42 cellular contexts compared by ENCODE assay signal in genomic region chr19:8056533-8056932, GRCh38. TPM values are rescaled to one million over a fixed set of nuclear protein-coding genes. Genes with fewer than 3 reads are reported as not detected.
DNase-seq lines count a peak whose midpoint lies in the region; ATAC-seq, FAIRE-seq and TF ChIP-seq lines count a peak whose summit lies in the region.
"Had no signal": no experiment of that assay in that cellular context is flagged by ENCODE, and none has a peak within 500 bp of the region (broad histone marks: within the 10 kb centered on the region; RNA-seq: fewer than 3 reads in every experiment).

No MANE protein-coding gene starts in this region.

- H3K27ac Mint-ChIP-seq in WTC11 (no peak overlapping the region), endodermal cell (no peak overlapping the region)
- H3K27ac Mint-ChIP-seq: B cell; CD14-positive monocyte; CD4-positive, alpha-beta memory T cell; CD4-positive, alpha-beta T cell; CD4-positive, CD25-positive, alpha-beta regulatory T cell; CD8-positive, alpha-beta T cell had no signal

- no peak for TF ChIP-seq RAD21 in K562 (CRISPR knock-in tag; conservative IDR thresholded peaks at IDR 0.05 in 1 of 2, IDR thresholded peaks at IDR 0.05 in 1 of 2)

- H3K4me2 ChIP-seq in K562 (ENCODE audit: insufficient read depth, low read length) (no peak overlapping the region), neuronal stem cell (ENCODE audit: insufficient read depth, low read length, poor library complexity, severe bottlenecking) (no peak overlapping the region), trophoblast cell (ENCODE audit: low read length) (no peak overlapping the region), MM.1S (ENCODE audit: low read depth, low read length) (no peak overlapping the region)
- H3K4me2 ChIP-seq: A549; BLaER1; BLaER1 treated with 17β-estradiol and CSF1 and Interleukin-3, amounts not matched to agents 10 nM and 100 nM had no signal

- H3K9me3 ChIP-seq in K562 (replicated peaks; ENCODE audit: control insufficient read depth, insufficient read depth, low read depth, low read length) (no peaks in the 10 kb centered on the region), neuronal stem cell (replicated peaks in 1 of 2; ENCODE audit: control insufficient read depth in 2 of 2, insufficient read depth in 1 of 2, low read depth in 1 of 2, low read length in 2 of 2) (no peaks in the 10 kb centered on the region), trophoblast cell (ENCODE audit: insufficient read depth, low read depth, low read length) (no peaks in the 10 kb centered on the region), MM.1S (replicated peaks; ENCODE audit: insufficient read depth, low read length) (no peaks in the 10 kb centered on the region), endodermal cell (ENCODE audit: control insufficient read depth, low read length) (no peaks in the 10 kb centered on the region)
- H3K9me3 ChIP-seq: A549; BE2C; BLaER1; BLaER1 treated with 17β-estradiol and CSF1 and Interleukin-3, amounts not matched to agents 10 nM and 100 nM; Caco-2 had no signal

- H2BK5ac ChIP-seq in neuronal stem cell (ENCODE audit: low read length) (peak overlapping the region; percentile 3), trophoblast cell (ENCODE audit: low read depth, low read length, poor library complexity) (no peak overlapping the region)

- no peak overlapping the region for H2BK120ac ChIP-seq in neuronal stem cell (ENCODE audit: low read depth, low read length)
- H2BK120ac ChIP-seq in trophoblast cell (ENCODE audit: insufficient read depth, low read length, poor library complexity), result no peak overlapping the region

- no peaks in the 10 kb centered on the region for H3K79me1 ChIP-seq in neuronal stem cell (ENCODE audit: low read depth, low read length)
- H3K79me1 ChIP-seq in trophoblast cell (ENCODE audit: low read length), result no peaks in the 10 kb centered on the region

- no TSS peak for BruUV-seq in K562 (replicated peaks; lab: Mats Ljungman, UMichigan)

- H3K9me3 Mint-ChIP-seq in WTC11, result no peaks in the 10 kb centered on the region
- H3K9me3 Mint-ChIP-seq in endodermal cell, result no peaks in the 10 kb centered on the region
- H3K9me3 Mint-ChIP-seq: CD14-positive monocyte; CD4-positive, alpha-beta memory T cell; CD4-positive, alpha-beta T cell; CD8-positive, alpha-beta memory T cell; CD8-positive, alpha-beta T cell had no signal

- in situ Hi-C loops in K562 (cut with MboI), result no loop called here

- no peaks in the 10 kb centered on the region for H3K79me2 ChIP-seq in K562 (ENCODE audit: control insufficient read depth, insufficient read depth, low read length)
- H3K79me2 ChIP-seq in trophoblast cell (ENCODE audit: control insufficient read depth, insufficient read depth, low read length, poor library complexity), result no peaks in the 10 kb centered on the region
- no peaks in the 10 kb centered on the region for H3K79me2 ChIP-seq in MM.1S (ENCODE audit: low read length)

- H3K4me3 ChIP-seq in K562 (no peak overlapping the region), neuronal stem cell (ENCODE audit: low read length in 2 of 2) (no peak overlapping the region), trophoblast cell (ENCODE audit: low read depth, low read length) (no peak overlapping the region), MM.1S (ENCODE audit: low read length) (no peak overlapping the region), endodermal cell (ENCODE audit: low read length) (no peak overlapping the region), foreskin fibroblast (ENCODE audit: low read depth in 1 of 2, low read length in 2 of 2) (no peak overlapping the region)
- H3K4me3 ChIP-seq: A549; BLaER1; BLaER1 treated with 17β-estradiol and CSF1 and Interleukin-3, amounts not matched to agents 10 nM and 100 nM had no signal

- FAIRE-seq in K562 (lab: Jason Lieb, UNC), result no peak
- FAIRE-seq: A204.1, A549, D721Med had no signal

- peaks cover 9% of the 10 kb centered on the region for H3K27me3 Mint-ChIP-seq in WTC11 (ENCODE audit: low read depth)
- H3K27me3 Mint-ChIP-seq in endodermal cell (ENCODE audit: insufficient read depth), result no peaks in the 10 kb centered on the region
- H3K27me3 Mint-ChIP-seq: B cell; CD4-positive, alpha-beta memory T cell; CD4-positive, alpha-beta T cell; CD4-positive, CD25-positive, alpha-beta regulatory T cell; CD8-positive, alpha-beta memory T cell had no signal

- no peak for DNase-seq in WTC11 (ENCODE audit: low spot score)
- DNase-seq in K562 (ENCODE audit: extremely low read depth in 1 of 4, low spot score in 3 of 4), result no peak
- no peak for DNase-seq in neuronal stem cell (ENCODE audit: low spot score)
- DNase-seq in trophoblast cell, result no peak
- no peak for DNase-seq in NAMALWA (ENCODE audit: low spot score)
- DNase-seq in MM.1S, result no peak
- DNase-seq in endodermal cell, result no peak
- DNase-seq in foreskin fibroblast, result no peak
- DNase-seq: 8988T; ACHN; AML-193; BE2C; C1 segment of cervical spinal cord; Caco-2; Calu3; CD4-positive, alpha-beta memory T cell; CD4-positive, alpha-beta T cell; CD4-positive, CD25-positive, alpha-beta regulatory T cell; CD8-positive, alpha-beta memory T cell; CD8-positive, alpha-beta T cell; COR-L47; DMS 273 treated with DMSO at 0.1 percent for 48 hours; DMS153; DMS53; DMS79; DMS79 treated with DMSO at 0.1 percent for 48 hours; DND-41; EL had no signal

- H3F3A ChIP-seq in MM.1S (ENCODE audit: insufficient read depth, low read length), result no peaks in the 10 kb centered on the region; the same call in 1 of the 2 replicates

- H3K14ac ChIP-seq in neuronal stem cell (ENCODE audit: low read length) (peak overlapping the region; percentile 56), trophoblast cell (ENCODE audit: low read length) (no peak overlapping the region)

- no peaks in the 10 kb centered on the region for H3K9me2 ChIP-seq in MM.1S (replicated peaks; ENCODE audit: insufficient read depth, low read length)

- H3K9ac ChIP-seq in K562 (ENCODE audit: insufficient read depth in 1 of 2, low read depth in 2 of 2, low read length in 2 of 2), result no peak overlapping the region
- no peak overlapping the region for H3K9ac ChIP-seq in neuronal stem cell (ENCODE audit: low read depth, low read length, poor library complexity)
- H3K9ac ChIP-seq in trophoblast cell (ENCODE audit: low read length), result peak overlapping the region; percentile 2
- no peak overlapping the region for H3K9ac ChIP-seq in MM.1S (ENCODE audit: low read length)
- no peak overlapping the region for H3K9ac ChIP-seq in endodermal cell (ENCODE audit: extremely low read depth, low read length, poor library complexity, severe bottlenecking)
- H3K9ac ChIP-seq: BLaER1; BLaER1 treated with 17β-estradiol and CSF1 and Interleukin-3, amounts not matched to agents 10 nM and 100 nM had no signal

- H4K20me1 ChIP-seq in K562 (replicated peaks; ENCODE audit: control insufficient read depth, insufficient read depth, low read length), result no peaks in the 10 kb centered on the region
- no peaks in the 10 kb centered on the region for H4K20me1 ChIP-seq in MM.1S (ENCODE audit: insufficient read depth, low read length)
- H4K20me1 ChIP-seq: BLaER1; BLaER1 treated with 17β-estradiol and CSF1 and Interleukin-3, amounts not matched to agents 10 nM and 100 nM had no signal

- H2AK5ac ChIP-seq in neuronal stem cell (ENCODE audit: low read depth, low read length) (no peak overlapping the region), trophoblast cell (ENCODE audit: low read length) (no peak overlapping the region)

- CTCF ChIA-PET in WTC11 (lab: Charles Lee), result interaction anchor here (1.2 to 2.7 kb wide), 2 partner anchors 54 to 112 kb away, joined by 9 to 10 read pairs; no protein-coding TSS in a partner anchor
- CTCF ChIA-PET in K562 (lab: Yijun Ruan, JAX; ENCODE audit: low intra/inter-chr PET ratio), result no interaction called here

- intact Hi-C loops in K562 (cut with micrococcal nuclease), result no loop called here

- no peak overlapping the region for H3K4ac ChIP-seq in neuronal stem cell (ENCODE audit: low read length)
- no peak overlapping the region for H3K4ac ChIP-seq in trophoblast cell (ENCODE audit: low read depth, low read length)

- no peak overlapping the region for H2AFZ ChIP-seq in K562 (ENCODE audit: low read depth, low read length)
- no peak overlapping the region for H2AFZ ChIP-seq in neuronal stem cell (ENCODE audit: low read length)
- no peak overlapping the region for H2AFZ ChIP-seq in trophoblast cell (ENCODE audit: insufficient read depth, low read length, poor library complexity)
- no peak overlapping the region for H2AFZ ChIP-seq in MM.1S (ENCODE audit: low read length)

- TF ChIP-seq CTCF in WTC11 (IDR thresholded peaks at IDR 0.05) (no peak), K562 (IDR thresholded peaks at IDR 0.05 in 2 of 3, conservative IDR thresholded peaks at IDR 0.05 in 1 of 3; ENCODE audit: insufficient read depth in 2 of 3, low read depth in 1 of 3, low read length in 3 of 3) (no peak), MM.1S (IDR thresholded peaks at IDR 0.05; ENCODE audit: low read length) (no peak), endodermal cell (conservative IDR thresholded peaks at IDR 0.05) (no peak), foreskin fibroblast (IDR thresholded peaks at IDR 0.05; ENCODE audit: low read depth, low read length) (no peak)

- H2BK12ac ChIP-seq in neuronal stem cell (ENCODE audit: low read length) (peak overlapping the region; percentile 30), trophoblast cell (ENCODE audit: low read length) (no peak overlapping the region)

- ATAC-seq in WTC11 (no peak), K562 (no peak)
- ATAC-seq: A549; CD8-positive, alpha-beta T cell had no signal

- H4K8ac ChIP-seq in neuronal stem cell (ENCODE audit: low read depth, low read length) (no peak overlapping the region), trophoblast cell (ENCODE audit: low read depth, low read length) (no peak overlapping the region)

- H3K4me1 ChIP-seq in K562 (replicated peaks in 1 of 2; ENCODE audit: control insufficient read depth in 2 of 2, insufficient read depth in 2 of 2, low read length in 2 of 2) (peaks cover 9 to 18% of the 10 kb centered on the region in 2 experiments; a peak in 4 of 5 replicates), neuronal stem cell (ENCODE audit: control insufficient read depth in 2 of 2, insufficient read depth in 1 of 2, low read depth in 1 of 2, low read length in 2 of 2) (peaks cover 0 to 16% of the 10 kb centered on the region in 2 donors), trophoblast cell (ENCODE audit: control insufficient read depth in 1 of 2, insufficient read depth in 2 of 2, low read length in 2 of 2) (no peaks in the 10 kb centered on the region), MM.1S (ENCODE audit: low read length) (peaks cover 9% of the 10 kb centered on the region; the same call in 1 of the 2 replicates), endodermal cell (ENCODE audit: control insufficient read depth, insufficient read depth, low read length) (no peaks in the 10 kb centered on the region)
- H3K4me1 ChIP-seq: A549, BE2C, Caco-2 had no signal

- H3K4me1 Mint-ChIP-seq in WTC11 (peaks cover 17% of the 10 kb centered on the region), endodermal cell (peaks cover 13% of the 10 kb centered on the region)

- H3K27me3 ChIP-seq in K562 (ENCODE audit: control insufficient read depth in 2 of 2, insufficient read depth in 2 of 2, low read length in 2 of 2), result no peaks in the 10 kb centered on the region
- H3K27me3 ChIP-seq in neuronal stem cell (ENCODE audit: control insufficient read depth in 3 of 3, insufficient read depth in 3 of 3, low read depth in 1 of 3, low read length in 3 of 3), result peaks cover 0 to 7% (median 0%) of the 10 kb centered on the region in 3 experiments
- H3K27me3 ChIP-seq in trophoblast cell (ENCODE audit: insufficient read depth, low read length), result no peaks in the 10 kb centered on the region
- peaks cover 68% of the 10 kb centered on the region for H3K27me3 ChIP-seq in MM.1S (replicated peaks; ENCODE audit: insufficient read depth, low read length)
- H3K27me3 ChIP-seq in endodermal cell (ENCODE audit: control insufficient read depth, insufficient read depth, low read length, poor library complexity, severe bottlenecking), result no peaks in the 10 kb centered on the region
- H3K27me3 ChIP-seq: BE2C; BLaER1; BLaER1 treated with 17β-estradiol and CSF1 and Interleukin-3, amounts not matched to agents 10 nM and 100 nM had no signal

- H3K27ac ChIP-seq in K562 (ENCODE audit: extremely low read depth, low read depth, low read length) (no peak overlapping the region), neuronal stem cell (replicated peaks; ENCODE audit: low read length) (no peak overlapping the region), trophoblast cell (ENCODE audit: low read depth, low read length) (no peak overlapping the region), MM.1S (ENCODE audit: low read length) (no peak overlapping the region), endodermal cell (ENCODE audit: low read depth, low read length) (no peak overlapping the region)
- H3K27ac ChIP-seq: 22Rv1; A549; BLaER1; BLaER1 treated with 17β-estradiol and CSF1 and Interleukin-3, amounts not matched to agents 10 nM and 100 nM; C4-2B had no signal

- H3K36me3 Mint-ChIP-seq in WTC11 (no peaks in the 10 kb centered on the region), endodermal cell (ENCODE audit: low read depth) (peaks cover 6% of the 10 kb centered on the region)
- H3K36me3 Mint-ChIP-seq: CD14-positive monocyte; CD4-positive, alpha-beta memory T cell; CD4-positive, CD25-positive, alpha-beta regulatory T cell; CD8-positive, alpha-beta memory T cell; CD8-positive, alpha-beta T cell had no signal

- no peaks in the 10 kb centered on the region for H3K9me1 ChIP-seq in K562 (ENCODE audit: control insufficient read depth, insufficient read depth, low read length)

- 58% methylated on average over 4 of the region's 4 CpGs for WGBS in K562 (ENCODE audit: insufficient coverage, low coverage, missing lambda C conversion rate)
- no CpG with 5 or more reads among the region's 4 CpGs for WGBS in neuronal stem cell (ENCODE audit: extremely low coverage in 2 of 2, insufficient read length in 2 of 2, insufficient replicate concordance in 1 of 2), 2 donors
- no CpG with 5 or more reads among the region's 4 CpGs for WGBS in trophoblast cell (ENCODE audit: extremely low coverage, insufficient coverage, insufficient read length)
- WGBS in endodermal cell (ENCODE audit: insufficient coverage in 1 of 2, insufficient read length in 1 of 2), 2 experiments, result 91 to 95% methylated on average over 4 of the region's 4 CpGs

- H3K23ac ChIP-seq in neuronal stem cell (ENCODE audit: low read depth, low read length, poor library complexity) (no peak overlapping the region), trophoblast cell (ENCODE audit: low read length) (no peak overlapping the region)

- POLR2A ChIA-PET in WTC11 (lab: Charles Lee), result no interaction called here
- POLR2A ChIA-PET in K562 (lab: Yijun Ruan, JAX), result interaction anchor here (0.6 to 1.7 kb wide), 4 partner anchors 10 to 225 kb away, joined by 3 to 4 read pairs (median 3); no protein-coding TSS in a partner anchor

- H4K12ac ChIP-seq in trophoblast cell (ENCODE audit: low read depth, low read length), result no peak overlapping the region

- peak overlapping the region; percentile 58 for H2BK15ac ChIP-seq in neuronal stem cell (ENCODE audit: low read length)

- no peak overlapping the region for H3K4me3 Mint-ChIP-seq in WTC11
- no peak overlapping the region for H3K4me3 Mint-ChIP-seq in endodermal cell
- H3K4me3 Mint-ChIP-seq: B cell; CD14-positive monocyte; CD4-positive, alpha-beta memory T cell; CD4-positive, alpha-beta T cell; CD4-positive, CD25-positive, alpha-beta regulatory T cell; CD8-positive, alpha-beta memory T cell; CD8-positive, alpha-beta T cell had no signal

- TF ChIP-seq EP300 in K562 (IDR thresholded peaks at IDR 0.05; ENCODE audit: low read length), result no peak

- H4K91ac ChIP-seq in neuronal stem cell (ENCODE audit: low read depth, low read length, poor library complexity), result no peak overlapping the region
- no peak overlapping the region for H4K91ac ChIP-seq in trophoblast cell (ENCODE audit: low read depth, low read length)

- TF ChIP-seq POLR2A in K562 (conservative IDR thresholded peaks at IDR 0.05), result no peak

- H3K18ac ChIP-seq in neuronal stem cell (ENCODE audit: low read length) (peak overlapping the region; percentile 64), trophoblast cell (ENCODE audit: low read length) (no peak overlapping the region)

- no peaks in the 10 kb centered on the region for H3K36me3 ChIP-seq in K562 (ENCODE audit: control insufficient read depth, insufficient read depth, low read length)
- H3K36me3 ChIP-seq in neuronal stem cell (replicated peaks in 1 of 2; ENCODE audit: control insufficient read depth in 2 of 2, insufficient read depth in 2 of 2, low read length in 2 of 2), result no peaks in the 10 kb centered on the region
- no peaks in the 10 kb centered on the region for H3K36me3 ChIP-seq in trophoblast cell (ENCODE audit: control insufficient read depth in 1 of 2, insufficient read depth in 2 of 2, low read length in 2 of 2)
- no peaks in the 10 kb centered on the region for H3K36me3 ChIP-seq in MM.1S (replicated peaks; ENCODE audit: insufficient read depth, low read length)
- no peaks in the 10 kb centered on the region for H3K36me3 ChIP-seq in endodermal cell (ENCODE audit: control insufficient read depth, insufficient read depth, low read length)
- H3K36me3 ChIP-seq: BE2C; BLaER1; BLaER1 treated with 17β-estradiol and CSF1 and Interleukin-3, amounts not matched to agents 10 nM and 100 nM had no signal

RNA-seq across cellular contexts. Expression of gene CCL25, which starts 4.0 kb away (rescaled TPM):
- total RNA-seq in WTC11 (2021), result 0.53 TPM in 1 of 3 replicates, not detected in the others
- not detected in 2 replicates for total RNA-seq in K562 (2011; cell fraction: chromatin; rRNA removed; ENCODE audit: low replicate concordance)
- not detected in 2 replicates for total RNA-seq in K562 (2011; cell fraction: nucleolus; rRNA removed)
- not detected in 2 replicates for total RNA-seq in K562 (2011; cell fraction: nucleoplasm; rRNA removed)
- not detected in 2 replicates for total RNA-seq in K562 (2014; rRNA removed)
- not detected in 2 replicates for total RNA-seq in K562 (2014; rRNA removed; fragmentation: Illumina TruSeq; extraction: Trizol)
- total RNA-seq in K562 (2015; rRNA removed; fragmentation: Illumina TruSeq; extraction: Trizol), result not detected in 2 replicates
- total RNA-seq in K562 (2021), result not detected in 2 replicates
- polyA plus RNA-seq in K562 (2011; rRNA removed), result 0.15 TPM in 1 of 2 replicates, not detected in the other
- polyA plus RNA-seq in K562 (2011; cell fraction: cytosol; rRNA removed), result 0.07 and 0.18 TPM in 2 replicates
- polyA plus RNA-seq in K562 (2011; cell fraction: nucleus; rRNA removed), result 0.14 TPM in 1 of 2 replicates, not detected in the other
- polyA plus RNA-seq in K562 (2012), result 0.10 TPM in 1 of 2 replicates, not detected in the other
- polyA plus RNA-seq in K562 (2014; fragmentation: Illumina TruSeq; extraction: Trizol), result not detected in 2 replicates
- not detected for polyA plus RNA-seq in K562 (2014; fragmentation: Nextera tagmentation; extraction: Ambion mirVana)
- polyA plus RNA-seq in K562 (2014; rRNA removed), result not detected in 2 replicates
- not detected in 2 replicates for polyA minus RNA-seq in K562 (2011; rRNA and poly(A)+ RNA removed)
- not detected in 2 replicates for polyA minus RNA-seq in K562 (2011; cell fraction: cytosol; rRNA and poly(A)+ RNA removed)
- not detected in 2 replicates for polyA minus RNA-seq in K562 (2011; cell fraction: nucleus; rRNA and poly(A)+ RNA removed)
- polyA plus RNA-seq in neuronal stem cell (2013, experiment 1 of 2), result 0.36 TPM
- polyA plus RNA-seq in neuronal stem cell (2013, experiment 2 of 2), result 0.60 TPM
- polyA plus RNA-seq in trophoblast cell (2013), result 0.10 TPM in 2 replicates
- not detected for total RNA-seq in endodermal cell
- 0.50 TPM for polyA plus RNA-seq in endodermal cell (2013, experiment 1 of 2)
- 0.54 TPM for polyA plus RNA-seq in endodermal cell (2013, experiment 2 of 2)
- total RNA-seq: A172; A673; B cell; Caco-2; Calu3; CD4-positive, alpha-beta memory T cell; CD4-positive, alpha-beta T cell; CD4-positive, CD25-positive, alpha-beta regulatory T cell; CD8-positive, alpha-beta memory T cell; CD8-positive, alpha-beta T cell; Daoy had no signal
- polyA plus RNA-seq: A549; AG04450; BJ; CD14-positive monocyte; CD4-positive, alpha-beta memory T cell; CD8-positive, alpha-beta memory T cell had no signal

RNA-seq across cellular contexts. Expression of gene ELAVL1, which starts 51.1 kb away (rescaled TPM):
- total RNA-seq in WTC11 (2021), result 144 to 160 TPM (median 149 TPM) in 3 replicates
- total RNA-seq in K562 (2011; cell fraction: chromatin; rRNA removed; ENCODE audit: low replicate concordance), result 48.2 and 63.0 TPM in 2 replicates
- 28.7 and 31.5 TPM in 2 replicates for total RNA-seq in K562 (2011; cell fraction: nucleolus; rRNA removed)
- 37.9 and 41.0 TPM in 2 replicates for total RNA-seq in K562 (2011; cell fraction: nucleoplasm; rRNA removed)
- total RNA-seq in K562 (2014; rRNA removed), result 56.5 and 66.5 TPM in 2 replicates
- total RNA-seq in K562 (2014; rRNA removed; fragmentation: Illumina TruSeq; extraction: Trizol), result 69.8 and 72.7 TPM in 2 replicates
- 80.1 and 83.1 TPM in 2 replicates for total RNA-seq in K562 (2015; rRNA removed; fragmentation: Illumina TruSeq; extraction: Trizol)
- 172 and 176 TPM in 2 replicates for total RNA-seq in K562 (2021)
- polyA plus RNA-seq in K562 (2011; rRNA removed), result 46.9 and 69.2 TPM in 2 replicates
- polyA plus RNA-seq in K562 (2011; cell fraction: cytosol; rRNA removed), result 72.8 and 84.8 TPM in 2 replicates
- 34.4 and 37.5 TPM in 2 replicates for polyA plus RNA-seq in K562 (2011; cell fraction: nucleus; rRNA removed)
- polyA plus RNA-seq in K562 (2012), result 77.5 and 90.3 TPM in 2 replicates
- 149 and 156 TPM in 2 replicates for polyA plus RNA-seq in K562 (2014; fragmentation: Illumina TruSeq; extraction: Trizol)
- polyA plus RNA-seq in K562 (2014; fragmentation: Nextera tagmentation; extraction: Ambion mirVana), result 1 to 10 TPM; 4.3 to 6.9 TPM
- polyA plus RNA-seq in K562 (2014; rRNA removed), result 63.7 and 78.3 TPM in 2 replicates
- 45.5 and 80.2 TPM in 2 replicates for polyA minus RNA-seq in K562 (2011; rRNA and poly(A)+ RNA removed)
- polyA minus RNA-seq in K562 (2011; cell fraction: cytosol; rRNA and poly(A)+ RNA removed), result 74.4 and 81.5 TPM in 2 replicates
- 5.4 and 7.9 TPM in 2 replicates for polyA minus RNA-seq in K562 (2011; cell fraction: nucleus; rRNA and poly(A)+ RNA removed)
- polyA plus RNA-seq in neuronal stem cell (2013, experiment 1 of 2), result 102 TPM
- polyA plus RNA-seq in neuronal stem cell (2013, experiment 2 of 2), result 99.9 TPM
- 65.9 and 68.2 TPM in 2 replicates for polyA plus RNA-seq in trophoblast cell (2013)
- 100 to 1,000 TPM; 123 to 149 TPM for total RNA-seq in endodermal cell
- polyA plus RNA-seq in endodermal cell (2013, experiment 1 of 2), result 151 TPM
- polyA plus RNA-seq in endodermal cell (2013, experiment 2 of 2), result 138 TPM

Comparison
In these comparisons a context has a peak if more than half of its experiments do, and no peak if none do; other contexts are left out.
1. Of the 49 proteins assayed by ChIP-seq in both K562 and WTC11: peak only in K562: none; only in WTC11: none; in both: ZNF121; in neither: 48.